In the genomic region with DNA sequence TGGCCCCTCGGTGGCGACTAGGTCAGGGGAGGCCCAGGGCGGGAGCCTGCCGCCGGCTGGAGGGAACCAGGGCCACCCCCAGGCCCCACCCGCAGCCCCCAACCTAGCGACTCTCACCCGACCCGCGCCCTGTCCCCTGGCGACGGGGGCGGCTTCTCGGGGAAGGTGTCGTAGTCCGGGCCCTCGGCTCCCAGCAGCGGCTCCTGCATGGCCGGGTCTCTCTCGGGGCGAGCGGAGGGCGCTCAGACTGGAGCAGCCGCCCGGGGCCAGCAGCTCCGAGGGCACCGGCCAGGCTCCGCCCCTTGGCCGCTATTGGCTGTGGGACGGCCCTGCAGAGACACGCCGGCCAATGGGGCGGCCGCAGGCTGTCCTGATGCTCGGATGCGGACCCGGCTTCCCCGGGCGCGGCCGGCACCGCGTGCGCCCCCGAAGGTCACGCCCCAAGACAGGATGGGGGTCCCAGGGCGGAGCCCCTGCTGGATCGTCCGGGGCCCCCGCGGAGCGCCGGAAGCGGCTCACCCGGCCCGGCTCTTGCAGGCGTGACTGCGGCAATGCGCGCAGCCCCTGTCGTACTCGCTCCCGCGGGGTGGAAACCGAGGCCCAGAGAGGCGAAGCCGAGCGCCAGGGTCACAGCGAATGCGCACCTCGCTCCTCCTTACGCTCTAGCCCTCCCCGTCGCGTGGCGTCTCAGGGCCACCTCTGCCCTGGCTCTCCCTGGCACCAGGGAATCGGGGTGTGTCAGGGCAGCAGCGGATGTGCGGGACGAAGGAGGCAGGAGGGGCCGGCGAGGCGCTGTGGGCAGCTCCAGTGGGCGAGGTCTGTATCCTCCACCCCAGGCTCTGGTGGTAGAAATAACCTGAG, we compare ENCODE assay signal across 8 cellular contexts. TPM values are rescaled to one million over a fixed set of nuclear protein-coding genes. Genes with fewer than 3 reads are reported as not detected.
DNase-seq lines count a peak whose midpoint lies in the region; ATAC-seq, FAIRE-seq and TF ChIP-seq lines count a peak whose summit lies in the region.

A gene with protein sequence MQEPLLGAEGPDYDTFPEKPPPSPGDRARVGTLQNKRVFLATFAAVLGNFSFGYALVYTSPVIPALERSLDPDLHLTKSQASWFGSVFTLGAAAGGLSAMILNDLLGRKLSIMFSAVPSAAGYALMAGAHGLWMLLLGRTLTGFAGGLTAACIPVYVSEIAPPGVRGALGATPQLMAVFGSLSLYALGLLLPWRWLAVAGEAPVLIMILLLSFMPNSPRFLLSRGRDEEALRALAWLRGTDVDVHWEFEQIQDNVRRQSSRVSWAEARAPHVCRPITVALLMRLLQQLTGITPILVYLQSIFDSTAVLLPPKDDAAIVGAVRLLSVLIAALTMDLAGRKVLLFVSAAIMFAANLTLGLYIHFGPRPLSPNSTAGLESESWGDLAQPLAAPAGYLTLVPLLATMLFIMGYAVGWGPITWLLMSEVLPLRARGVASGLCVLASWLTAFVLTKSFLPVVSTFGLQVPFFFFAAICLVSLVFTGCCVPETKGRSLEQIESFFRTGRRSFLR (minus strand): TSS at position 249 of the 861 bp plus-strand sequence. CDS start 40 bp downstream, at position 209.

- TF ChIP-seq POLR2A in GM19193 (IDR thresholded peaks at IDR 0.05; ENCODE audit: extremely low read depth, insufficient read depth, insufficient read length) (peak; percentile 76), HepG2 (IDR thresholded peaks at IDR 0.05; ENCODE audit: insufficient read depth in 1 of 2, low read depth in 2 of 2, low read length in 2 of 2) (no peak)

- 0 out of 2 replicates have a peak, but pooled peaks cover 2% of the 10 kb centered on the region for H4K20me1 ChIP-seq in HepG2 (ENCODE audit: insufficient read depth, low read length)

- H3K27ac ChIP-seq in HepG2 (ENCODE audit: extremely low read length, insufficient read depth, low read length), result peak within 1 kb of the TSS; percentile 66

- CTCF ChIA-PET in HepG2 (lab: Yijun Ruan, JAX; ENCODE audit: low intra/inter-chr PET ratio, low total read pairs), result no interaction called here

- no peaks in the 10 kb centered on the region for H3K27me3 ChIP-seq in BE2C
- peaks cover 4 to 30% of the 10 kb centered on the region in 2 experiments for H3K27me3 ChIP-seq in HepG2 (ENCODE audit: control insufficient read depth in 1 of 2, insufficient read depth in 2 of 2, low read length in 2 of 2)

- H3K4me3 ChIP-seq in BE2C (ENCODE audit: low read depth, low read length), result peak within 1 kb of the TSS; percentile 78
- peak within 1 kb of the TSS; percentile 68 to 76 (median 69) for H3K4me3 ChIP-seq in HepG2 (replicated peaks in 1 of 3; ENCODE audit: insufficient read depth in 1 of 3, low read depth in 2 of 3, low read length in 3 of 3)

- TF ChIP-seq RAD21 in HepG2 (CRISPR knock-in tag; IDR thresholded peaks at IDR 0.05), result 0 out of 2 replicates have a peak, but pooled peaks have one; percentile 11

- no peak for TF ChIP-seq EP300 in HepG2 (IDR thresholded peaks at IDR 0.05; ENCODE audit: low read depth in 2 of 2, low read length in 2 of 2)
- no peak for TF ChIP-seq EP300 in HepG2 (CRISPR knock-in tag; IDR thresholded peaks at IDR 0.05; ENCODE audit: borderline replicate concordance)

- H3K9me3 ChIP-seq in BE2C (no peaks in the 10 kb centered on the region), HepG2 (ENCODE audit: low read length) (no peaks in the 10 kb centered on the region)

- H2AFZ ChIP-seq in HepG2 (ENCODE audit: low read length), result no peak within 1 kb of the TSS

- intact Hi-C loops in HepG2 (cut with micrococcal nuclease; ENCODE audit: unreplicated experiment), result loop anchor here (1.0 kb wide), 1 partner anchor 19 kb away; no protein-coding TSS in a partner anchor

- peaks cover 17% of the 10 kb centered on the region for H3K36me3 ChIP-seq in BE2C
- 0 out of 5 replicates have a peak, but pooled peaks cover 0 to 3% of the 10 kb centered on the region in 2 experiments for H3K36me3 ChIP-seq in HepG2 (replicated peaks in 1 of 2; ENCODE audit: control insufficient read depth in 1 of 2, insufficient read depth in 2 of 2, low read length in 2 of 2)

- BruUV-seq in HepG2 (replicated peaks; lab: Mats Ljungman, UMichigan), result no TSS peak

- 3% methylated on average over 10 of the region's 84 CpGs for WGBS in HepG2 (ENCODE audit: low lambda C conversion rate)

- DNase-seq in BE2C (peak; percentile 96), NCI-H524 (lab: John Stamatoyannopoulos, UW) (peak; percentile 70 to 93), dermis microvascular lymphatic vessel endothelial cell (ENCODE audit: low read depth in 2 of 2) (peak in 1 of 2 donors; percentile 86), HepG2 (ENCODE audit: low spot score) (peak; percentile 63)
- DNase-seq in activated CD4-positive, alpha-beta T cell treated with anti-CD3 and anti-CD28 coated beads, Interleukin-2, amount 50 U/mL, for 4 hours, result peak; percentile 64 to 68
- peak; percentile 66 for DNase-seq in stimulated activated CD4-positive, alpha-beta T cell treated with anti-CD3 and anti-CD28 coated beads, Interleukin-2, amount 100 ng/mL, for 4 hours (ENCODE audit: low read depth)

- peak; percentile 95 for ATAC-seq in HG03354 (IDR thresholded peaks at IDR 0.05; ENCODE audit: poor library complexity, severe bottlenecking, unreplicated experiment)
- ATAC-seq in HepG2, result peak; percentile 98

- no peaks in the 10 kb centered on the region for H3K79me2 ChIP-seq in HepG2 (ENCODE audit: insufficient read depth, low read length)

- POLR2A ChIA-PET in HepG2 (lab: Yijun Ruan, JAX), result interaction anchor here (0.6 to 3.9 kb wide), 12 partner anchors 10 to 236 kb away, joined by 3 to 50 read pairs (median 6); partner anchors contain the start of genes CACFD1, MED22, RPL7A and SURF1

- H3K4me1 ChIP-seq in BE2C (peaks cover 3% of the 10 kb centered on the region; the same call in 1 of the 2 replicates), HepG2 (ENCODE audit: insufficient read depth, low read length) (peaks cover 23% of the 10 kb centered on the region)

- no peak for FAIRE-seq in HepG2 (lab: Jason Lieb, UNC)

- in situ Hi-C loops in HepG2 (cut with HindIII; ENCODE audit: extremely low pct_ligation_motif_present, low pct_unique_long_range_greater_than_20kb), result no loop called here

- peak within 1 kb of the TSS; percentile 62 for H3K9ac ChIP-seq in HepG2 (ENCODE audit: insufficient read depth, low read depth, low read length)

- TF ChIP-seq CTCF in BE2C (IDR thresholded peaks at IDR 0.05; ENCODE audit: low read depth, low read length) (no peak), HepG2 (CRISPR knock-in tag; IDR thresholded peaks at IDR 0.05) (no peak)

- peak within 1 kb of the TSS; percentile 82 for H3K4me2 ChIP-seq in HepG2 (ENCODE audit: low read depth, low read length)

TF ChIP-seq in HepG2, 621 proteins besides CTCF, POLR2A, EP300 and RAD21 (continues in another document):
- TF ChIP-seq ZMYM4 (CRISPR knock-in tag; IDR thresholded peaks at IDR 0.05) (peak; percentile 41; the same call in 1 of the 2 replicates), NR2F6 (IDR thresholded peaks at IDR 0.05) (no peak), NR2F6 (CRISPR knock-in tag; IDR thresholded peaks at IDR 0.05) (0 out of 2 replicates have a peak, but pooled peaks have one; percentile 25), PHF8 (CRISPR knock-in tag; IDR thresholded peaks at IDR 0.05) (peak; percentile 77), SMYD3 (CRISPR knock-in tag; IDR thresholded peaks at IDR 0.05) (no peak)

RNA-seq across cellular contexts. Expression of the gene that starts here (rescaled TPM):
- polyA plus RNA-seq in BE2C (2012; ENCODE audit: insufficient read depth, insufficient read length, low read depth), result 33.4 TPM
- 19.7 and 24.4 TPM in 2 replicates for total RNA-seq in dermis microvascular lymphatic vessel endothelial cell
- 6.3 and 15.0 TPM in 2 replicates for total RNA-seq in HepG2 (2016; rRNA removed; fragmentation: Illumina TruSeq; extraction: Trizol)
- 1.8 and 2.0 TPM in 2 replicates for total RNA-seq in HepG2 (2016; cell fraction: cytosol; rRNA removed; fragmentation: Illumina TruSeq; extraction: Trizol; ENCODE audit: low read depth)
- total RNA-seq in HepG2 (2016; cell fraction: insoluble cytoplasmic fraction; rRNA removed; fragmentation: Illumina TruSeq; extraction: Trizol), result 5.3 and 14.9 TPM in 2 replicates
- total RNA-seq in HepG2 (2016; cell fraction: membrane; rRNA removed; fragmentation: Illumina TruSeq; extraction: Trizol), result 4.5 and 4.6 TPM in 2 replicates
- total RNA-seq in HepG2 (2016; cell fraction: nucleus; rRNA removed; fragmentation: Illumina TruSeq; extraction: Trizol), result 16.5 and 16.8 TPM in 2 replicates
- 4.1 and 9.1 TPM in 2 replicates for polyA plus RNA-seq in HepG2 (2011; rRNA removed)
- 5.0 and 5.7 TPM in 2 replicates for polyA plus RNA-seq in HepG2 (2011; cell fraction: cytosol; rRNA removed)
- 7.2 and 12.6 TPM in 2 replicates for polyA plus RNA-seq in HepG2 (2011; cell fraction: nucleus; rRNA removed)
- 2.1 and 4.5 TPM in 2 replicates for polyA plus RNA-seq in HepG2 (2012)
- 1.7 and 2.0 TPM in 2 replicates for polyA plus RNA-seq in HepG2 (2016; cell fraction: cytosol; fragmentation: Illumina TruSeq; extraction: Trizol; ENCODE audit: low read depth)
- 4.0 and 5.0 TPM in 2 replicates for polyA plus RNA-seq in HepG2 (2016; cell fraction: insoluble cytoplasmic fraction; fragmentation: Illumina TruSeq; extraction: Trizol; ENCODE audit: low read depth)
- 2.7 and 3.1 TPM in 2 replicates for polyA plus RNA-seq in HepG2 (2016; cell fraction: membrane; fragmentation: Illumina TruSeq; extraction: Trizol; ENCODE audit: low read depth)
- 22.0 and 22.4 TPM in 2 replicates for polyA plus RNA-seq in HepG2 (2016; cell fraction: nucleus; fragmentation: Illumina TruSeq; extraction: Trizol; ENCODE audit: insufficient read depth, low read depth)
- polyA minus RNA-seq in HepG2 (2011; rRNA and poly(A)+ RNA removed; ENCODE audit: low replicate concordance), result 16.3 and 18.5 TPM in 2 replicates
- 6.5 and 7.4 TPM in 2 replicates for polyA minus RNA-seq in HepG2 (2011; cell fraction: cytosol; rRNA and poly(A)+ RNA removed)
- polyA minus RNA-seq in HepG2 (2011; cell fraction: nucleus; rRNA and poly(A)+ RNA removed), result 9.1 and 12.8 TPM in 2 replicates
